In genomic region chr10:92848037-92848440, GRCh38 we compare ENCODE assay signal across 8 cellular contexts. TPM values are rescaled to one million over a fixed set of nuclear protein-coding genes. Genes with fewer than 3 reads are reported as not detected.
DNase-seq lines count a peak whose midpoint lies in the region; ATAC-seq and TF ChIP-seq lines count a peak whose summit lies in the region.

No MANE protein-coding gene starts in this region.

- H3K9me3 Mint-ChIP-seq in progenitor cell of endocrine pancreas (ENCODE audit: low read depth): no peaks in the 10 kb centered on the region

- no peaks in the 10 kb centered on the region for H3K9me2 ChIP-seq in OCI-LY7 (ENCODE audit: insufficient read depth, low read length)

- H3K36me3 ChIP-seq in OCI-LY7 (ENCODE audit: insufficient read depth, low read length): no peaks in the 10 kb centered on the region

- H3K27ac ChIP-seq in OCI-LY7 (ENCODE audit: low read depth, low read length, poor library complexity, severe bottlenecking) (no peak overlapping the region), epithelial cell of prostate (peak overlapping the region; percentile 66)

- peaks cover 18% of the 10 kb centered on the region for H3K4me1 ChIP-seq in OCI-LY7 (ENCODE audit: insufficient read depth, low read length, poor library complexity, severe bottlenecking)

- H3K36me3 Mint-ChIP-seq in progenitor cell of endocrine pancreas (ENCODE audit: insufficient read depth): no peaks in the 10 kb centered on the region

- DNase-seq in DMS53 treated with DMSO at 0.1 percent for 48 hours (lab: John Stamatoyannopoulos, UW; ENCODE audit: unreplicated experiment): peak; percentile 60
- DNase-seq in DMS53 (lab: John Stamatoyannopoulos, UW): no peak
- DNase-seq in OCI-LY7 (ENCODE audit: low spot score): no peak
- no peak for DNase-seq in epithelial cell of prostate (ENCODE audit: low read depth, low spot score)
- no peak for DNase-seq in progenitor cell of endocrine pancreas (ENCODE audit: low spot score, unreplicated experiment)
- DNase-seq in ureter (ENCODE audit: low spot score): no peak
- no peak for DNase-seq in NCI-H1105 (lab: John Stamatoyannopoulos, UW)

- intact Hi-C loops in OCI-LY7 (cut with micrococcal nuclease; ENCODE audit: unreplicated experiment): loop anchor here (2.0 kb wide), 2 partner anchors 91 to 255 kb away; partner anchors contain the start of gene KIF11

- peak overlapping the region; percentile 83 for H3K4me3 ChIP-seq in OCI-LY7 (ENCODE audit: low read depth, low read length, poor library complexity, severe bottlenecking)

- H4K20me1 ChIP-seq in OCI-LY7 (ENCODE audit: insufficient read depth, low read length): no peaks in the 10 kb centered on the region

- H3K4me3 Mint-ChIP-seq in progenitor cell of endocrine pancreas (ENCODE audit: low read depth): peak overlapping the region; percentile 91

- H3K4me1 Mint-ChIP-seq in progenitor cell of endocrine pancreas (ENCODE audit: low read depth): peaks cover 15% of the 10 kb centered on the region

- POLR2A ChIA-PET in OCI-LY7 (lab: Charles Lee): interaction anchor here (0.6 to 1.7 kb wide), 9 partner anchors 10 to 293 kb away, joined by 3 to 6 read pairs (median 3); no protein-coding TSS in a partner anchor

- no peaks in the 10 kb centered on the region for H3K27me3 Mint-ChIP-seq in progenitor cell of endocrine pancreas

- no peaks in the 10 kb centered on the region; the same call in 1 of the 2 replicates for H3K9me3 ChIP-seq in OCI-LY7 (ENCODE audit: low read length)

- H3K79me2 ChIP-seq in OCI-LY7 (ENCODE audit: insufficient read depth, low read depth, low read length): peaks cover 7% of the 10 kb centered on the region; the same call in 1 of the 2 replicates

- CTCF ChIA-PET in OCI-LY7 (lab: Charles Lee; ENCODE audit: unreplicated experiment): interaction anchor here (0.6 to 1.1 kb wide), 6 partner anchors 12 to 345 kb away, joined by 3 to 8 read pairs (median 4); no protein-coding TSS in a partner anchor

- BruUV-seq in OCI-LY7 (replicated peaks; lab: Mats Ljungman, UMichigan): no TSS peak

- TF ChIP-seq CTCF in OCI-LY7 (conservative IDR thresholded peaks at IDR 0.05; ENCODE audit: low read length) (no peak), progenitor cell of endocrine pancreas (IDR thresholded peaks at IDR 0.05; ENCODE audit: unreplicated experiment) (no peak)

- H3K4me2 ChIP-seq in OCI-LY7 (ENCODE audit: low read length): peak overlapping the region; percentile 93

- ATAC-seq in GM21447 (IDR thresholded peaks at IDR 0.05; ENCODE audit: unreplicated experiment): no peak

- H3K27ac Mint-ChIP-seq in progenitor cell of endocrine pancreas: peak overlapping the region; percentile 95

- H2AFZ ChIP-seq in OCI-LY7 (ENCODE audit: low read length): peak overlapping the region; percentile 94

RNA-seq across cellular contexts. Expression of gene EXOC6, which starts 0.3 kb away (rescaled TPM):
- total RNA-seq in OCI-LY7 (2014; rRNA removed; shearing (Covaris generic)): 8.0 and 9.6 TPM in 2 replicates
- total RNA-seq in OCI-LY7 (2022) (9.4 and 12.5 TPM in 2 replicates), progenitor cell of endocrine pancreas (20.6 and 21.7 TPM in 2 replicates), ureter (16.6 TPM)
